ENCODE assay signal across 24 cellular contexts in the genomic region with DNA sequence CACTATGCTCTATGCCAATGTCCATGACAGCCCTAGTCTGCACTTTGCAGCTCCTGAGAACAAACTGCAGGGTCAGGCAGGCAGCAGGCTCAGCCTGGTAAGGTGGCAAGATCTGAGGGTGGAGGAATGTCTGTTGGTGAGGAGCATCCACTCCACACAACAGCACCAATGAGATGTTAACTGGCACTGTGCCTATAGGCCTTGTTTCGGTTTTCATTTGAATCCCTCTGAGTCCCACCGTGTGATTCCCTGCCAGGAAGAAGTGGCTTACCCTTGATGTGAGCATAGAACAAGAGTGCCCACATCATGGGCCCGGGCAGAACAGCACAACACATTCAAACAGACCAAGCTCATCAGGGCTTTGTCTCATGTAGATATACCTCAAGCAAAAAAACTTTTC. TPM values are rescaled to one million over a fixed set of nuclear protein-coding genes. Genes with fewer than 3 reads are reported as not detected.
A peak's percentile ranks its signal among the peaks of the same experiment; 100 is the strongest.
DNase-seq lines count a peak whose midpoint lies in the region; ATAC-seq, FAIRE-seq and TF ChIP-seq lines count a peak whose summit lies in the region.
"Had no signal": no experiment of that assay in that cellular context is flagged by ENCODE, and none has a peak within 500 bp of the region (broad histone marks: within the 10 kb centered on the region; RNA-seq: fewer than 3 reads in every experiment).

No MANE protein-coding gene starts in this region.

- H3K4me1 ChIP-seq in DND-41 (ENCODE audit: insufficient read depth, low read length): no peaks in the 10 kb centered on the region
- H3K4me1 ChIP-seq in HUES48 (ENCODE audit: control insufficient read depth, insufficient read depth, low read length): peaks cover 43% of the 10 kb centered on the region
- peaks cover 24% of the 10 kb centered on the region for H3K4me1 ChIP-seq in iPS-20b (ENCODE audit: insufficient read depth, low read length)
- H3K4me1 ChIP-seq: sigmoid colon had no signal

- FAIRE-seq in H54 (lab: Jason Lieb, UNC): no peak
- FAIRE-seq: colon, D721Med had no signal

- DNase-seq in DND-41: no peak
- DNase-seq in SK-MEL-5 (ENCODE audit: low read depth, low spot score): peak; percentile 11
- no peak for DNase-seq in NCI-H146 (lab: John Stamatoyannopoulos, UW)
- no peak for DNase-seq in H54 (ENCODE audit: insufficient read length, low spot score)
- DNase-seq: activated naive CD4-positive, alpha-beta T cell; activated T-cell treated with anti-CD3 and anti-CD28 coated beads, Interleukin-2, amount 50 U/mL, for 24 hours; GDM1; KG1; midbrain; MV-4-11; natural killer cell; NCI-H2081 treated with DMSO at 0.1 percent for 48 hours; sigmoid colon; stimulated activated CD8-positive, alpha-beta memory T cell treated with anti-CD3 and anti-CD28 coated beads, Interleukin-4, amount 100 ng/mL, for 48 hours; T-helper 9 cell had no signal

- ATAC-seq in DND-41 (ENCODE audit: insufficient read depth, low read depth) (no peak), HG03095 (IDR thresholded peaks at IDR 0.05; ENCODE audit: unreplicated experiment) (no peak)
- ATAC-seq: HCT116, natural killer cell had no signal

- H3K27me3 ChIP-seq in DND-41 (ENCODE audit: insufficient read depth, low read length, poor library complexity): no peaks in the 10 kb centered on the region
- H3K27me3 ChIP-seq in HUES48 (ENCODE audit: control insufficient read depth, insufficient read depth, low read length): no peaks in the 10 kb centered on the region
- no peaks in the 10 kb centered on the region for H3K27me3 ChIP-seq in iPS-20b (ENCODE audit: insufficient read depth, low read length)
- H3K27me3 ChIP-seq: sigmoid colon had no signal

- peaks cover 7% of the 10 kb centered on the region for H4K20me1 ChIP-seq in DND-41 (ENCODE audit: insufficient read depth, low read length)

- peaks cover 73% of the 10 kb centered on the region for H3K36me3 ChIP-seq in DND-41 (ENCODE audit: insufficient read depth, low read length)
- peaks cover 32% of the 10 kb centered on the region for H3K36me3 ChIP-seq in HUES48 (ENCODE audit: control insufficient read depth, insufficient read depth, low read length)
- H3K36me3 ChIP-seq in iPS-20b (ENCODE audit: insufficient read depth, low read depth, low read length): peaks cover 37% of the 10 kb centered on the region

- H3K9ac ChIP-seq in DND-41 (ENCODE audit: low read depth, low read length) (no peak overlapping the region), HUES48 (ENCODE audit: low read depth, low read length) (no peak overlapping the region), iPS-20b (ENCODE audit: low read depth, low read length) (no peak overlapping the region)

- H3K4me3 ChIP-seq in DND-41 (ENCODE audit: low read depth in 1 of 2, low read length in 2 of 2): no peak overlapping the region
- H3K4me3 ChIP-seq in HUES48 (ENCODE audit: low read depth, low read length): no peak overlapping the region
- peak overlapping the region; percentile 39; the same call in 1 of the 2 replicates for H3K4me3 ChIP-seq in iPS-20b (ENCODE audit: low read length)
- H3K4me3 ChIP-seq: sigmoid colon had no signal

- 0 out of 2 replicates have a peak, but pooled peaks cover 2% of the 10 kb centered on the region for H3K79me2 ChIP-seq in DND-41 (ENCODE audit: insufficient read depth, low read length)

- H3K9me3 ChIP-seq in DND-41 (ENCODE audit: insufficient read depth, low read length, severe bottlenecking): no peaks in the 10 kb centered on the region
- H3K9me3 ChIP-seq in HUES48 (ENCODE audit: control insufficient read depth, insufficient read depth, low read length): no peaks in the 10 kb centered on the region
- H3K9me3 ChIP-seq in iPS-20b (ENCODE audit: insufficient read depth, low read depth, low read length): no peaks in the 10 kb centered on the region
- H3K9me3 ChIP-seq: sigmoid colon had no signal

- in situ Hi-C loops in SK-MEL-5 (cut with HindIII; ENCODE audit: low pct_unique_long_range_greater_than_20kb, low sequenced_read_pairs): no loop called here

- no peak overlapping the region for H2AFZ ChIP-seq in DND-41 (ENCODE audit: low read depth, low read length)

- no peak overlapping the region for H3K4me2 ChIP-seq in DND-41 (ENCODE audit: insufficient read depth, low read length)

- H3K27ac ChIP-seq in DND-41 (ENCODE audit: low read length): peak overlapping the region; percentile 26; the same call in 1 of the 2 replicates
- peak overlapping the region; percentile 44 for H3K27ac ChIP-seq in HUES48 (ENCODE audit: low read depth, low read length)
- H3K27ac ChIP-seq in iPS-20b (ENCODE audit: low read length): no peak overlapping the region
- H3K27ac ChIP-seq: RWPE1, sigmoid colon had no signal

- no peak for TF ChIP-seq POLR2A in H54 (IDR thresholded peaks at IDR 0.05; ENCODE audit: low read depth, low read length)

- no peak for TF ChIP-seq CTCF in DND-41 (IDR thresholded peaks at IDR 0.05; ENCODE audit: borderline replicate concordance, extremely low read depth, low read length, poor library complexity, severe bottlenecking)

RNA-seq across cellular contexts. Expression of gene CHRM4, which starts 44.1 kb away (rescaled TPM):
- 1.9 and 2.7 TPM in 2 replicates for total RNA-seq in SK-MEL-5 (2014; rRNA removed; shearing (Covaris generic))
- polyA plus RNA-seq in SK-MEL-5 (2015; cell fraction: cytosol; rRNA removed): 1.6 and 2.2 TPM in 2 replicates
- not detected in 2 replicates for polyA plus RNA-seq in SK-MEL-5 (2015; cell fraction: nucleus; rRNA removed)
- total RNA-seq: NCI-H460 had no signal

RNA-seq across cellular contexts. Expression of gene MDK, which starts 54.2 kb away (rescaled TPM):
- total RNA-seq in SK-MEL-5 (2014; rRNA removed; shearing (Covaris generic)): 3.1 and 4.7 TPM in 2 replicates
- 2.4 and 5.1 TPM in 2 replicates for polyA plus RNA-seq in SK-MEL-5 (2015; cell fraction: cytosol; rRNA removed)
- 2.3 and 14.6 TPM in 2 replicates for polyA plus RNA-seq in SK-MEL-5 (2015; cell fraction: nucleus; rRNA removed)
- polyA plus RNA-seq: CD14-positive monocyte had no signal
